In the genomic region with DNA sequence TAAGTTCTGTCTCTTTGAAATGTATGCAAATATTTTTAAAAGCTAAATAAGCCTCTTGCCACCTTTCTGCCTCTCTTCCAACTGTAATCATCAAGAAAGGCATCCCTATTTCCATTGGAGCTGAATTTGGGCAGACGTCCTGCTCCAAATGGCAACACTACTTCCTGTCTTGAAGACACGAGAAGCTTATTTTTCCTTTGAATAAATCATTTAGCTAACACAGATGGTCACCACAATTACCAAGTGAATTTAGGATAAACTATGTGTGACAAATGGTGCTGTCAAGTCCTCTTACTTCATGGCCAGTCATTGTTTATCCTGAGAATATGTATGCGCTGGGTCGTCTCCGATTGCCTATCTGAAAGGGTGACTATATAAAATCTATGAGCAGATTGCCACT, we compare ENCODE assay signal across 18 cellular contexts.
A peak's percentile ranks its signal among the peaks of the same experiment; 100 is the strongest.
DNase-seq lines count a peak whose midpoint lies in the region.
"Had no signal": no experiment of that assay in that cellular context is flagged by ENCODE, and none has a peak within 500 bp of the region (broad histone marks: within the 10 kb centered on the region; RNA-seq: fewer than 3 reads in every experiment).

No MANE protein-coding gene starts in this region.

- H3K4me3 ChIP-seq in effector memory CD4-positive, alpha-beta T cell (ENCODE audit: insufficient read depth, low read depth, low read length, poor library complexity, severe bottlenecking): no peak overlapping the region
- H3K4me3 ChIP-seq: BLaER1 had no signal

- in situ Hi-C loops in G401 (cut with HindIII; ENCODE audit: low sequenced_read_pairs): no loop called here

- H3K4me1 ChIP-seq in effector memory CD4-positive, alpha-beta T cell (ENCODE audit: control insufficient read depth, insufficient read depth, low read length, poor library complexity, severe bottlenecking): no peaks in the 10 kb centered on the region
- H3K4me1 ChIP-seq: BLaER1, Caco-2 had no signal

- no peaks in the 10 kb centered on the region for H3K36me3 ChIP-seq in effector memory CD4-positive, alpha-beta T cell (ENCODE audit: control insufficient read depth, insufficient read depth, low read length)
- H3K36me3 ChIP-seq: BLaER1 had no signal

- no peak overlapping the region for H3K27ac ChIP-seq in effector memory CD4-positive, alpha-beta T cell (ENCODE audit: insufficient read depth, low read length, poor library complexity, severe bottlenecking)
- H3K27ac ChIP-seq: BLaER1 had no signal

- no peaks in the 10 kb centered on the region for H3K27me3 ChIP-seq in effector memory CD4-positive, alpha-beta T cell (replicated peaks; ENCODE audit: control insufficient read depth, insufficient read depth, low read length, poor library complexity, severe bottlenecking)
- H3K27me3 ChIP-seq: BLaER1 had no signal

- DNase-seq in G401 (ENCODE audit: low spot score): peak; percentile 97
- peak; percentile 93 for DNase-seq in NCI-H69 (lab: John Stamatoyannopoulos, UW)
- DNase-seq in cerebellar cortex (ENCODE audit: low spot score): peak; percentile 96
- DNase-seq in retina: peak; percentile 8
- no peak for DNase-seq in effector memory CD4-positive, alpha-beta T cell
- DNase-seq in NCI-H2107 (lab: John Stamatoyannopoulos, UW): no peak
- DNase-seq in inferior parietal cortex (ENCODE audit: extremely low spot score): no peak
- DNase-seq: Caco-2; CD4-positive, alpha-beta T cell; GDM1; H7; MM.1S; NCI-H1048; NCI-H1417 treated with DMSO at 0.1 percent for 48 hours; NCI-H187; NCI-H226; OCI-M1 had no signal

- H3K9me3 ChIP-seq in effector memory CD4-positive, alpha-beta T cell (ENCODE audit: control insufficient read depth, low read length): no peaks in the 10 kb centered on the region
- H3K9me3 ChIP-seq: BLaER1, Caco-2 had no signal

Comparison
In these comparisons a context has a peak if more than half of its experiments do, and no peak if none do; other contexts are left out.
1. DNase-seq: peak in G401 (single experiment), NCI-H69 (single experiment), cerebellar cortex (single experiment) and retina (single experiment); none in effector memory CD4-positive, alpha-beta T cell (0 of 3), NCI-H2107 (single experiment) and inferior parietal cortex (single experiment).